ENCODE assay signal across 21 cellular contexts in the genomic region with DNA sequence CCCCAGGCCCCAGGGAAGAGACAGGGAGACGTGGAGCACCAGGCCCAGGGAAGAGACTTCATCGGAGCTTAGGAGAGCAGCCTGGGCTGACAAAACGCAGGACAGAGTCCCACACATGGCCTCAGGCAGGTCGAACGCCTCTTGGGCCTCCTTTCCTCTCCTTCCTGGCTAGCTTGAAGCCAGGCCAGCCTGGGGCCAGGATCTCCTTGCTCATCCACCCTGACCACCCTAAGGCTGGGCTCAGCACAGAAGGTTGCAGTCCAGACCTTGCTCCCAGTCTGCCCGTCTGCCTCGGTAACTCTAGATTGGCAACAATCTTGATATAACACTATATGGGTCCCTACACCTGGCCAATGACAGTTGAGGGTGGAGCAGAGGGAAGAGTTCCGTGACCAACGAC. TPM values are rescaled to one million over a fixed set of nuclear protein-coding genes. Genes with fewer than 3 reads are reported as not detected.
DNase-seq lines count a peak whose midpoint lies in the region; ATAC-seq and TF ChIP-seq lines count a peak whose summit lies in the region.
"Had no signal": no experiment of that assay in that cellular context is flagged by ENCODE, and none has a peak within 500 bp of the region (broad histone marks: within the 10 kb centered on the region; RNA-seq: fewer than 3 reads in every experiment).

No MANE protein-coding gene starts in this region.

- H3K27me3 Mint-ChIP-seq in CD8-positive, alpha-beta memory T cell: peaks cover 0 to under 1% of the 10 kb centered on the region in 2 donors
- no peaks in the 10 kb centered on the region for H3K27me3 Mint-ChIP-seq in activated T-helper 1 cell treated with anti-CD3 and anti-CD28 coated beads, Interleukin-12 subunit alpha, Interleukin-12 subunit beta, Interleukin-2, Interleukin-4 antibody, amounts not matched to agents 30 ng/mL and 10 ng/mL and 1 ng/mL, durations not matched to agents 14 hours and 24 hours and 36 hours (ENCODE audit: insufficient read depth)
- no peaks in the 10 kb centered on the region for H3K27me3 Mint-ChIP-seq in naive thymus-derived CD4-positive, alpha-beta T cell
- H3K27me3 Mint-ChIP-seq: activated naive CD4-positive, alpha-beta T cell treated with anti-CD3 and anti-CD28 coated beads, Interleukin-2, amount 50 U/mL, for 24 hours had no signal

- POLR2A ChIA-PET in CD8-positive, alpha-beta memory T cell (lab: Charles Lee): no interaction called here
- POLR2A ChIA-PET in naive thymus-derived CD4-positive, alpha-beta T cell (lab: Charles Lee): interaction anchor here (1.4 kb wide), 1 partner anchor 8 kb away, joined by 3 read pairs; no protein-coding TSS in a partner anchor

- DNase-seq in CD8-positive, alpha-beta memory T cell: no peak
- no peak for DNase-seq in activated T-helper 1 cell treated with anti-CD3 and anti-CD28 coated beads, Interleukin-12 subunit alpha, Interleukin-12 subunit beta, Interleukin-2, Interleukin-4 antibody, amounts not matched to agents 30 ng/mL and 10 ng/mL and 1 ng/mL, durations not matched to agents 14 hours and 24 hours and 36 hours (ENCODE audit: low spot score)
- DNase-seq in naive thymus-derived CD4-positive, alpha-beta T cell: no peak
- DNase-seq in Peyer's patch (no peak), lower leg skin (ENCODE audit: low spot score in 2 of 2) (no peak), NCI-H748 (lab: John Stamatoyannopoulos, UW; ENCODE audit: unreplicated experiment) (no peak)
- DNase-seq: activated CD8-positive, alpha-beta memory T cell treated with anti-CD3 and anti-CD28 coated beads for 24 hours; AML-193; caudate nucleus; DND-41; GM23248; left ventricle myocardium superior; MM.1S; NCI-H2029; NCI-H524 treated with DMSO at 0.1 percent for 48 hours; RPMI8226; stimulated activated CD4-positive, alpha-beta T cell treated with anti-CD3 and anti-CD28 coated beads, Interleukin-2, amount 100 ng/mL, for 48 hours had no signal

- H3K36me3 Mint-ChIP-seq in CD8-positive, alpha-beta memory T cell: peaks cover 0 to 55% (median 12%) of the 10 kb centered on the region in 3 donors
- H3K36me3 Mint-ChIP-seq in activated T-helper 1 cell treated with anti-CD3 and anti-CD28 coated beads, Interleukin-12 subunit alpha, Interleukin-12 subunit beta, Interleukin-2, Interleukin-4 antibody, amounts not matched to agents 30 ng/mL and 10 ng/mL and 1 ng/mL, durations not matched to agents 14 hours and 24 hours and 36 hours (ENCODE audit: low read depth): peaks cover 18% of the 10 kb centered on the region
- H3K36me3 Mint-ChIP-seq in naive thymus-derived CD4-positive, alpha-beta T cell: peaks cover 0 to 24% (median 7%) of the 10 kb centered on the region in 5 donors

- peaks cover 39 to 63% (median 46%) of the 10 kb centered on the region in 3 donors for H3K4me1 Mint-ChIP-seq in CD8-positive, alpha-beta memory T cell
- peaks cover 43% of the 10 kb centered on the region for H3K4me1 Mint-ChIP-seq in activated T-helper 1 cell treated with anti-CD3 and anti-CD28 coated beads, Interleukin-12 subunit alpha, Interleukin-12 subunit beta, Interleukin-2, Interleukin-4 antibody, amounts not matched to agents 30 ng/mL and 10 ng/mL and 1 ng/mL, durations not matched to agents 14 hours and 24 hours and 36 hours (ENCODE audit: low read depth)
- H3K4me1 Mint-ChIP-seq in naive thymus-derived CD4-positive, alpha-beta T cell: peaks cover 29 to 56% (median 43%) of the 10 kb centered on the region in 7 donors

- peak overlapping the region in 3 of 7 donors; percentile 6 to 63 (median 48) for H3K4me3 Mint-ChIP-seq in CD8-positive, alpha-beta memory T cell
- H3K4me3 Mint-ChIP-seq in activated T-helper 1 cell treated with anti-CD3 and anti-CD28 coated beads, Interleukin-12 subunit alpha, Interleukin-12 subunit beta, Interleukin-2, Interleukin-4 antibody, amounts not matched to agents 30 ng/mL and 10 ng/mL and 1 ng/mL, durations not matched to agents 14 hours and 24 hours and 36 hours: no peak overlapping the region
- peak overlapping the region in 6 of 10 donors; percentile 13 to 98 (median 47) for H3K4me3 Mint-ChIP-seq in naive thymus-derived CD4-positive, alpha-beta T cell
- H3K4me3 Mint-ChIP-seq: activated naive CD4-positive, alpha-beta T cell treated with anti-CD3 and anti-CD28 coated beads, Interleukin-2, amount 50 U/mL, for 24 hours; T-helper 1 cell treated with Interleukin-12 subunit alpha and Interleukin-12 subunit beta and Interleukin-4 antibody, amounts not matched to agents 30 μg/mL and 1 μg/mL, for 36 hours had no signal

- H3K27me3 ChIP-seq in BLaER1 (no peaks in the 10 kb centered on the region), Peyer's patch (no peaks in the 10 kb centered on the region)
- H3K27me3 ChIP-seq in CD8-positive, alpha-beta memory T cell (ENCODE audit: insufficient read depth, low read length, poor library complexity, severe bottlenecking): no peaks in the 10 kb centered on the region
- H3K27me3 ChIP-seq in naive thymus-derived CD4-positive, alpha-beta T cell (ENCODE audit: control insufficient read depth in 2 of 2, insufficient read depth in 2 of 2, low read length in 2 of 2): no peaks in the 10 kb centered on the region

- no peaks in the 10 kb centered on the region for H3K9me3 ChIP-seq in BLaER1
- H3K9me3 ChIP-seq in CD8-positive, alpha-beta memory T cell (ENCODE audit: low read length): no peaks in the 10 kb centered on the region
- H3K9me3 ChIP-seq in naive thymus-derived CD4-positive, alpha-beta T cell (ENCODE audit: control insufficient read depth in 2 of 3, low read length in 3 of 3): no peaks in the 10 kb centered on the region
- no peaks in the 10 kb centered on the region for H3K9me3 ChIP-seq in Peyer's patch

- H3K9ac ChIP-seq in BLaER1: peak overlapping the region; percentile 57
- H3K9ac ChIP-seq: GM23248 had no signal

- peaks cover 76% of the 10 kb centered on the region for H3K36me3 ChIP-seq in BLaER1
- peaks cover 30% of the 10 kb centered on the region for H3K36me3 ChIP-seq in CD8-positive, alpha-beta memory T cell (ENCODE audit: insufficient read depth, low read length)
- peaks cover 17 to 64% (median 22%) of the 10 kb centered on the region in 3 experiments for H3K36me3 ChIP-seq in naive thymus-derived CD4-positive, alpha-beta T cell (ENCODE audit: control insufficient read depth in 2 of 3, insufficient read depth in 3 of 3, low read length in 3 of 3)
- H3K36me3 ChIP-seq in Peyer's patch: peaks cover 0 to 53% (median 0%) of the 10 kb centered on the region in 3 donors

- CTCF ChIA-PET in CD8-positive, alpha-beta memory T cell (lab: Charles Lee): no interaction called here
- CTCF ChIA-PET in naive thymus-derived CD4-positive, alpha-beta T cell (lab: Charles Lee): no interaction called here

- H3K27ac Mint-ChIP-seq in CD8-positive, alpha-beta memory T cell: peak overlapping the region in 7 of 8 donors; percentile 19 to 88 (median 74)
- H3K27ac Mint-ChIP-seq in activated T-helper 1 cell treated with anti-CD3 and anti-CD28 coated beads, Interleukin-12 subunit alpha, Interleukin-12 subunit beta, Interleukin-2, Interleukin-4 antibody, amounts not matched to agents 30 ng/mL and 10 ng/mL and 1 ng/mL, durations not matched to agents 14 hours and 24 hours and 36 hours: peak overlapping the region; percentile 40
- peak overlapping the region in 6 of 9 donors; percentile 11 to 71 (median 54) for H3K27ac Mint-ChIP-seq in naive thymus-derived CD4-positive, alpha-beta T cell
- H3K27ac Mint-ChIP-seq: T-helper 1 cell treated with Interleukin-12 subunit alpha and Interleukin-12 subunit beta and Interleukin-4 antibody, amounts not matched to agents 30 μg/mL and 1 μg/mL, for 36 hours had no signal

- peaks cover 100% of the 10 kb centered on the region for H4K20me1 ChIP-seq in BLaER1

- 76 to 81% methylated on average over 9 of the region's 9 CpGs for WGBS in lower leg skin, 2 donors

- H3K4me1 ChIP-seq in BLaER1 (peaks cover 71% of the 10 kb centered on the region), Peyer's patch (peaks cover 0 to 49% (median 38%) of the 10 kb centered on the region in 4 donors)
- H3K4me1 ChIP-seq in CD8-positive, alpha-beta memory T cell (ENCODE audit: insufficient read depth, low read length): peaks cover 68% of the 10 kb centered on the region
- H3K4me1 ChIP-seq in naive thymus-derived CD4-positive, alpha-beta T cell (ENCODE audit: control insufficient read depth in 2 of 2, insufficient read depth in 2 of 2, low read length in 2 of 2): peaks cover 48 to 60% of the 10 kb centered on the region in 2 donors

- TF ChIP-seq POLR2A in Peyer's patch (IDR thresholded peaks at IDR 0.05) (no peak), lower leg skin (IDR thresholded peaks at IDR 0.05) (no peak)

- H3K4me2 ChIP-seq in BLaER1: peak overlapping the region; percentile 98; the same call in 1 of the 2 replicates

- peak overlapping the region; percentile 38; the same call in 1 of the 2 replicates for H3K27ac ChIP-seq in BLaER1
- H3K27ac ChIP-seq in CD8-positive, alpha-beta memory T cell (ENCODE audit: low read depth, low read length): peak overlapping the region; percentile 2
- no peak overlapping the region for H3K27ac ChIP-seq in naive thymus-derived CD4-positive, alpha-beta T cell (ENCODE audit: low read depth, low read length)
- H3K27ac ChIP-seq in Peyer's patch: no peak overlapping the region

- TF ChIP-seq CTCF in Peyer's patch (IDR thresholded peaks at IDR 0.05): no peak
- no peak for TF ChIP-seq CTCF in lower leg skin (IDR thresholded peaks at IDR 0.05)

- H3K9me3 Mint-ChIP-seq in CD8-positive, alpha-beta memory T cell: no peaks in the 10 kb centered on the region
- no peaks in the 10 kb centered on the region for H3K9me3 Mint-ChIP-seq in activated T-helper 1 cell treated with anti-CD3 and anti-CD28 coated beads, Interleukin-12 subunit alpha, Interleukin-12 subunit beta, Interleukin-2, Interleukin-4 antibody, amounts not matched to agents 30 ng/mL and 10 ng/mL and 1 ng/mL, durations not matched to agents 14 hours and 24 hours and 36 hours
- peaks cover 0 to 1% (median 0%) of the 10 kb centered on the region in 11 donors for H3K9me3 Mint-ChIP-seq in naive thymus-derived CD4-positive, alpha-beta T cell
- H3K9me3 Mint-ChIP-seq: activated naive CD4-positive, alpha-beta T cell treated with anti-CD3 and anti-CD28 coated beads, Interleukin-2, amount 50 U/mL, for 24 hours; T-helper 1 cell treated with Interleukin-12 subunit alpha and Interleukin-12 subunit beta and Interleukin-4 antibody, amounts not matched to agents 30 μg/mL and 1 μg/mL, for 36 hours had no signal

- intact Hi-C loops in activated T-helper 1 cell treated with anti-CD3 and anti-CD28 coated beads, Interleukin-12 subunit alpha, Interleukin-12 subunit beta, Interleukin-2, Interleukin-4 antibody, amounts not matched to agents 30 ng/mL and 10 ng/mL and 1 ng/mL, durations not matched to agents 14 hours and 24 hours and 36 hours (cut with micrococcal nuclease): loop anchor here (1.0 kb wide), 1 partner anchor 226 kb away; no protein-coding TSS in a partner anchor
- intact Hi-C loops in naive thymus-derived CD4-positive, alpha-beta T cell (cut with micrococcal nuclease): no loop called here
- intact Hi-C loops in lower leg skin (cut with DNase I; ENCODE audit: low total_unique reads): no loop called here

- no peak for ATAC-seq in naive thymus-derived CD4-positive, alpha-beta T cell
- no peak for ATAC-seq in GM21367 (IDR thresholded peaks at IDR 0.05; ENCODE audit: unreplicated experiment)

- H3K4me3 ChIP-seq in BLaER1 (no peak overlapping the region), Peyer's patch (no peak overlapping the region), lower leg skin (ENCODE audit: low read depth, poor library complexity, severe bottlenecking) (no peak overlapping the region)
- H3K4me3 ChIP-seq in CD8-positive, alpha-beta memory T cell (ENCODE audit: low read length): no peak overlapping the region
- H3K4me3 ChIP-seq in naive thymus-derived CD4-positive, alpha-beta T cell (ENCODE audit: low read length): no peak overlapping the region
- H3K4me3 ChIP-seq: GM23248 had no signal

RNA-seq across cellular contexts. Expression of gene PPP6R1, which starts 10.1 kb away (rescaled TPM):
- total RNA-seq in CD8-positive, alpha-beta memory T cell: 100 to 1,000 TPM; 216 to 225 TPM
- 143 TPM for polyA plus RNA-seq in CD8-positive, alpha-beta memory T cell
- 200 and 202 TPM in 2 replicates for total RNA-seq in activated T-helper 1 cell treated with anti-CD3 and anti-CD28 coated beads, Interleukin-12 subunit alpha, Interleukin-12 subunit beta, Interleukin-2, Interleukin-4 antibody, amounts not matched to agents 30 ng/mL and 10 ng/mL and 1 ng/mL, durations not matched to agents 14 hours and 24 hours and 36 hours
- total RNA-seq in naive thymus-derived CD4-positive, alpha-beta T cell: 100 to 1,000 TPM; 151 to 223 (median 168) TPM
- polyA plus RNA-seq in naive thymus-derived CD4-positive, alpha-beta T cell: 100 to 1,000 TPM in 1 of 2 donors, 10 to 100 TPM in 1; 39.3 to 103 TPM
- total RNA-seq in Peyer's patch: 100 to 1,000 TPM in 2 of 4 donors, 10 to 100 TPM in 2; 71.2 to 123 (median 94.8) TPM
- total RNA-seq in lower leg skin: 10 to 100 TPM; 29.4 to 47.9 (median 37.5) TPM

RNA-seq across cellular contexts. Expression of gene TMEM86B, which starts 20.1 kb away (rescaled TPM):
- 10 to 100 TPM in 1 of 2 experiments, 1 to 10 TPM in 1; 8.5 to 10.3 TPM for total RNA-seq in CD8-positive, alpha-beta memory T cell
- polyA plus RNA-seq in CD8-positive, alpha-beta memory T cell: 2.9 TPM
- total RNA-seq in activated T-helper 1 cell treated with anti-CD3 and anti-CD28 coated beads, Interleukin-12 subunit alpha, Interleukin-12 subunit beta, Interleukin-2, Interleukin-4 antibody, amounts not matched to agents 30 ng/mL and 10 ng/mL and 1 ng/mL, durations not matched to agents 14 hours and 24 hours and 36 hours: 7.7 and 8.3 TPM in 2 replicates
- total RNA-seq in naive thymus-derived CD4-positive, alpha-beta T cell: 10 to 100 TPM; 10.4 to 24.1 (median 10.7) TPM
- 1 to 10 TPM; 1.2 to 3.3 TPM for polyA plus RNA-seq in naive thymus-derived CD4-positive, alpha-beta T cell
- 10 to 100 TPM in 3 of 4 donors, 1 to 10 TPM in 1; 9.1 to 39.8 (median 15.1) TPM for total RNA-seq in Peyer's patch
- 1 to 10 TPM; 1.1 to 2.4 (median 1.6) TPM for total RNA-seq in lower leg skin

RNA-seq across cellular contexts. Expression of gene HSPBP1, which starts 31.2 kb away (rescaled TPM):
- total RNA-seq in CD8-positive, alpha-beta memory T cell: 10 to 100 TPM; 82.9 to 84.1 TPM
- polyA plus RNA-seq in CD8-positive, alpha-beta memory T cell: 46.4 TPM
- 66.4 and 69.6 TPM in 2 replicates for total RNA-seq in activated T-helper 1 cell treated with anti-CD3 and anti-CD28 coated beads, Interleukin-12 subunit alpha, Interleukin-12 subunit beta, Interleukin-2, Interleukin-4 antibody, amounts not matched to agents 30 ng/mL and 10 ng/mL and 1 ng/mL, durations not matched to agents 14 hours and 24 hours and 36 hours
- total RNA-seq in naive thymus-derived CD4-positive, alpha-beta T cell: 10 to 100 TPM; 15.0 to 30.0 (median 16.0) TPM
- polyA plus RNA-seq in naive thymus-derived CD4-positive, alpha-beta T cell: 10 to 100 TPM; 35.4 to 44.7 TPM
- 10 to 100 TPM; 14.4 to 38.0 (median 25.6) TPM for total RNA-seq in Peyer's patch
- total RNA-seq in lower leg skin: 10 to 100 TPM; 17.8 to 35.5 (median 25.6) TPM

RNA-seq across cellular contexts. Expression of gene BRSK1, which starts 35.1 kb away (rescaled TPM):
- total RNA-seq in CD8-positive, alpha-beta memory T cell: 1 to 10 TPM; 4.1 to 5.7 TPM
- 0.82 TPM for polyA plus RNA-seq in CD8-positive, alpha-beta memory T cell
- 7.8 and 8.4 TPM in 2 replicates for total RNA-seq in activated T-helper 1 cell treated with anti-CD3 and anti-CD28 coated beads, Interleukin-12 subunit alpha, Interleukin-12 subunit beta, Interleukin-2, Interleukin-4 antibody, amounts not matched to agents 30 ng/mL and 10 ng/mL and 1 ng/mL, durations not matched to agents 14 hours and 24 hours and 36 hours
- total RNA-seq in naive thymus-derived CD4-positive, alpha-beta T cell: 1 to 10 TPM in 3 of 5 experiments, under 1 TPM in 2; 0.41 to 6.3 (median 3.4) TPM
- not detected for polyA plus RNA-seq in naive thymus-derived CD4-positive, alpha-beta T cell
- total RNA-seq in Peyer's patch (1 to 10 TPM in 3 of 4 donors, under 1 TPM in 1; 0.35 to 6.6 (median 3.0) TPM), lower leg skin (1 to 10 TPM in 1 of 4 donors, under 1 TPM in 1, not detected in 2; 0.44 to 4.6 TPM)

RNA-seq across cellular contexts. Expression of gene PTPRH, which starts 39.4 kb away (rescaled TPM):
- total RNA-seq in CD8-positive, alpha-beta memory T cell: not detected
- not detected for polyA plus RNA-seq in CD8-positive, alpha-beta memory T cell
- 0.16 TPM in 1 of 2 replicates, not detected in the other for total RNA-seq in activated T-helper 1 cell treated with anti-CD3 and anti-CD28 coated beads, Interleukin-12 subunit alpha, Interleukin-12 subunit beta, Interleukin-2, Interleukin-4 antibody, amounts not matched to agents 30 ng/mL and 10 ng/mL and 1 ng/mL, durations not matched to agents 14 hours and 24 hours and 36 hours
- total RNA-seq in naive thymus-derived CD4-positive, alpha-beta T cell: under 1 TPM in 1 of 5 experiments, not detected in 4; 0.56 TPM
- polyA plus RNA-seq in naive thymus-derived CD4-positive, alpha-beta T cell: not detected
- total RNA-seq in Peyer's patch: 100 to 1,000 TPM in 3 of 4 donors, 10 to 100 TPM in 1; 26.4 to 261 (median 246) TPM
- 1 to 10 TPM in 1 of 4 donors, under 1 TPM in 3; 0.22 to 1.3 (median 0.52) TPM for total RNA-seq in lower leg skin

Comparison
In these comparisons a context has a peak if more than half of its experiments do, and no peak if none do; other contexts are left out.
1. H3K27ac ChIP-seq: peak in BLaER1 (single experiment) and CD8-positive, alpha-beta memory T cell (single experiment); none in naive thymus-derived CD4-positive, alpha-beta T cell (single experiment) and Peyer's patch (0 of 4).
2. Peak in every context shown above with its lines, with median percentiles within 50 percentile points of each other: H3K27ac Mint-ChIP-seq.